In genomic region chr7:105874055-105874454, GRCh38 we compare ENCODE assay signal across 21 cellular contexts. TPM values are rescaled to one million over a fixed set of nuclear protein-coding genes. Genes with fewer than 3 reads are reported as not detected.
A peak's percentile ranks its signal among the peaks of the same experiment; 100 is the strongest.
DNase-seq lines count a peak whose midpoint lies in the region; ATAC-seq and TF ChIP-seq lines count a peak whose summit lies in the region.
"Had no signal": no experiment of that assay in that cellular context is flagged by ENCODE, and none has a peak within 500 bp of the region (broad histone marks: within the 10 kb centered on the region; RNA-seq: fewer than 3 reads in every experiment).

No MANE protein-coding gene starts in this region.

- H3K36me3 Mint-ChIP-seq in activated T-cell treated with anti-CD3 and anti-CD28 coated beads, Interleukin-2, amount 50 U/mL, for 72 hours (ENCODE audit: insufficient read depth in 2 of 2): peaks cover 0 to 3% of the 10 kb centered on the region in 2 donors
- peaks cover 14% of the 10 kb centered on the region in 2 donors for H3K36me3 Mint-ChIP-seq in CD4-positive, alpha-beta memory T cell
- H3K36me3 Mint-ChIP-seq in activated T-helper 17 cell treated with anti-CD3 and anti-CD28 coated beads, Interleukin-2, amount 50 U/mL, for 72 hours (ENCODE audit: low read depth): no peaks in the 10 kb centered on the region

- H3K4me3 Mint-ChIP-seq in activated T-cell treated with anti-CD3 and anti-CD28 coated beads, Interleukin-2, amount 50 U/mL, for 72 hours: peak overlapping the region in 1 of 2 donors; percentile 96
- H3K4me3 Mint-ChIP-seq in CD4-positive, alpha-beta memory T cell: peak overlapping the region in 5 of 8 donors; percentile 17 to 53 (median 39)
- peak overlapping the region; percentile 98 for H3K4me3 Mint-ChIP-seq in activated T-helper 17 cell treated with anti-CD3 and anti-CD28 coated beads, Interleukin-2, amount 50 U/mL, for 72 hours
- H3K4me3 Mint-ChIP-seq: HFFc6 had no signal

- H3K9me3 ChIP-seq in CD4-positive, alpha-beta memory T cell (ENCODE audit: control insufficient read depth in 1 of 2, low read length in 2 of 2): no peaks in the 10 kb centered on the region
- no peaks in the 10 kb centered on the region for H3K9me3 ChIP-seq in heart left ventricle
- H3K9me3 ChIP-seq: Caco-2 had no signal

- no peak for TF ChIP-seq POLR2A in heart left ventricle (IDR thresholded peaks at IDR 0.05)

- H3K4me1 ChIP-seq in CD4-positive, alpha-beta memory T cell (ENCODE audit: insufficient read depth, low read length): peaks cover 38% of the 10 kb centered on the region
- H3K4me1 ChIP-seq in heart left ventricle: peaks cover 0 to 34% (median 10%) of the 10 kb centered on the region in 12 donors

- H3K27me3 Mint-ChIP-seq in activated T-cell treated with anti-CD3 and anti-CD28 coated beads, Interleukin-2, amount 50 U/mL, for 72 hours (ENCODE audit: low read depth): peaks cover 21% of the 10 kb centered on the region
- H3K27me3 Mint-ChIP-seq in CD4-positive, alpha-beta memory T cell: no peaks in the 10 kb centered on the region
- H3K27me3 Mint-ChIP-seq in activated T-helper 17 cell treated with anti-CD3 and anti-CD28 coated beads, Interleukin-2, amount 50 U/mL, for 72 hours: peaks cover 6% of the 10 kb centered on the region

- H3K27ac Mint-ChIP-seq in activated T-cell treated with anti-CD3 and anti-CD28 coated beads, Interleukin-2, amount 50 U/mL, for 72 hours: no peak overlapping the region
- H3K27ac Mint-ChIP-seq in CD4-positive, alpha-beta memory T cell: peak overlapping the region in 1 of 7 donors; percentile 24
- H3K27ac Mint-ChIP-seq in activated T-helper 17 cell treated with anti-CD3 and anti-CD28 coated beads, Interleukin-2, amount 50 U/mL, for 72 hours: peak overlapping the region; percentile 98
- H3K27ac Mint-ChIP-seq: HFFc6 had no signal

- H3K9me3 Mint-ChIP-seq in activated T-cell treated with anti-CD3 and anti-CD28 coated beads, Interleukin-2, amount 50 U/mL, for 72 hours: no peaks in the 10 kb centered on the region
- H3K9me3 Mint-ChIP-seq in CD4-positive, alpha-beta memory T cell: no peaks in the 10 kb centered on the region
- no peaks in the 10 kb centered on the region for H3K9me3 Mint-ChIP-seq in activated T-helper 17 cell treated with anti-CD3 and anti-CD28 coated beads, Interleukin-2, amount 50 U/mL, for 72 hours
- H3K9me3 Mint-ChIP-seq: HFFc6 had no signal

- POLR2A ChIA-PET in CD4-positive, alpha-beta memory T cell (lab: Charles Lee; ENCODE audit: partially characterized antibody): interaction anchor here (1.0 kb wide), 1 partner anchor 25 kb away, joined by 3 read pairs; no protein-coding TSS in a partner anchor

- H3K27me3 ChIP-seq in CD4-positive, alpha-beta memory T cell (ENCODE audit: insufficient read depth, low read length): no peaks in the 10 kb centered on the region
- peaks cover 0 to 3% (median 0%) of the 10 kb centered on the region in 9 donors for H3K27me3 ChIP-seq in heart left ventricle

- no peak overlapping the region for H3K27ac ChIP-seq in CD4-positive, alpha-beta memory T cell (ENCODE audit: low read depth, low read length)
- no peak overlapping the region for H3K27ac ChIP-seq in heart left ventricle
- H3K27ac ChIP-seq: HL-60, KMS-11 had no signal

- H3K4me3 ChIP-seq in CD4-positive, alpha-beta memory T cell (ENCODE audit: low read length in 2 of 2): no peak overlapping the region
- H3K4me3 ChIP-seq in heart left ventricle: no peak overlapping the region

- DNase-seq in activated T-cell treated with anti-CD3 and anti-CD28 coated beads, Interleukin-2, amount 50 U/mL, for 72 hours: peak in 1 of 2 donors; percentile 16
- no peak for DNase-seq in activated T-cell treated with anti-CD3 and anti-CD28 coated beads, Interleukin-2, amount 50 U/mL, for 1 hour
- no peak for DNase-seq in CD4-positive, alpha-beta memory T cell
- no peak for DNase-seq in stimulated activated naive CD8-positive, alpha-beta T cell treated with anti-CD3 and anti-CD28 coated beads, Interleukin-15, Interleukin-2, amounts not matched to agents 100 U/mL and 50 U/mL, for 24 hours
- no peak for DNase-seq in heart left ventricle
- DNase-seq: ACHN, C1 segment of cervical spinal cord, Caco-2, H7, HFFc6, MV-4-11, NCI-H1694 treated with DMSO at 0.1 percent for 48 hours, NCI-H2227 treated with DMSO at 0.1 percent for 48 hours, NCI-H510A treated with DMSO at 0.1 percent for 48 hours, NCI-H774, OCI-M1, SHP77 had no signal

- 90 to 97% (median 93%) methylated on average over 6 of the region's 6 CpGs for WGBS in heart left ventricle, 4 donors

- ATAC-seq in activated T-cell treated with anti-CD3 and anti-CD28 coated beads, Interleukin-2, amount 50 U/mL, for 72 hours (replicated peaks in 1 of 2): peak; percentile 53 to 64
- ATAC-seq in activated T-helper 17 cell treated with anti-CD3 and anti-CD28 coated beads, Interleukin-2, amount 50 U/mL, for 72 hours (replicated peaks): peak; percentile 69
- peak; percentile 68 for ATAC-seq in stimulated activated naive CD8-positive, alpha-beta T cell treated with anti-CD3 and anti-CD28 coated beads, Interleukin-15, Interleukin-2, amounts not matched to agents 100 U/mL and 50 U/mL, for 24 hours
- no peak for ATAC-seq in heart left ventricle
- no peak for ATAC-seq in GM18511 (IDR thresholded peaks at IDR 0.05; ENCODE audit: unreplicated experiment)

- CTCF ChIA-PET in CD4-positive, alpha-beta memory T cell (lab: Charles Lee; ENCODE audit: partially characterized antibody): interaction anchor here (2.3 kb wide), 1 partner anchor 11 kb away, joined by 7 read pairs; no protein-coding TSS in a partner anchor

- peaks cover 56% of the 10 kb centered on the region for H3K4me1 Mint-ChIP-seq in activated T-cell treated with anti-CD3 and anti-CD28 coated beads, Interleukin-2, amount 50 U/mL, for 72 hours (ENCODE audit: low read depth)
- H3K4me1 Mint-ChIP-seq in CD4-positive, alpha-beta memory T cell: peaks cover 35 to 54% (median 45%) of the 10 kb centered on the region in 4 donors
- peaks cover 41% of the 10 kb centered on the region for H3K4me1 Mint-ChIP-seq in activated T-helper 17 cell treated with anti-CD3 and anti-CD28 coated beads, Interleukin-2, amount 50 U/mL, for 72 hours

- no peaks in the 10 kb centered on the region for H3K36me3 ChIP-seq in CD4-positive, alpha-beta memory T cell (ENCODE audit: insufficient read depth, low read length)
- peaks cover 0 to 6% (median 3%) of the 10 kb centered on the region in 9 donors for H3K36me3 ChIP-seq in heart left ventricle

- TF ChIP-seq CTCF in heart left ventricle (IDR thresholded peaks at IDR 0.05): no peak

- intact Hi-C loops in CD4-positive, alpha-beta memory T cell (cut with micrococcal nuclease): no loop called here
- intact Hi-C loops in heart left ventricle (cut with DNase I): loop anchor here (10.0 kb wide), 6 partner anchors 69 to 219 kb away; no protein-coding TSS in a partner anchor

RNA-seq across cellular contexts. Expression of gene ATXN7L1, which starts 2.3 kb away (rescaled TPM):
- 10 to 100 TPM; 11.6 to 12.5 TPM for total RNA-seq in activated T-cell treated with anti-CD3 and anti-CD28 coated beads, Interleukin-2, amount 50 U/mL, for 72 hours
- total RNA-seq in CD4-positive, alpha-beta memory T cell: 10 to 100 TPM; 60.4 to 62.2 TPM
- 10 to 100 TPM in 1 of 2 donors, 1 to 10 TPM in 1; 8.7 to 24.8 TPM for polyA plus RNA-seq in CD4-positive, alpha-beta memory T cell
- 10 to 100 TPM; 12.1 to 24.0 TPM for total RNA-seq in activated T-helper 17 cell treated with anti-CD3 and anti-CD28 coated beads, Interleukin-2, amount 50 U/mL, for 72 hours
- 10 to 100 TPM in 1 of 9 donors, 1 to 10 TPM in 8; 2.3 to 10.6 (median 5.6) TPM for total RNA-seq in heart left ventricle
- 1 to 10 TPM; 2.0 to 2.6 TPM for polyA plus RNA-seq in heart left ventricle

Comparison
In these comparisons a context has a peak if more than half of its experiments do, and no peak if none do; other contexts are left out.
1. ATAC-seq: peak in activated T-cell treated with anti-CD3 and anti-CD28 coated beads, Interleukin-2, amount 50 U/mL, for 72 hours (2 of 2), activated T-helper 17 cell treated with anti-CD3 and anti-CD28 coated beads, Interleukin-2, amount 50 U/mL, for 72 hours (single experiment) and stimulated activated naive CD8-positive, alpha-beta T cell treated with anti-CD3 and anti-CD28 coated beads, Interleukin-15, Interleukin-2, amounts not matched to agents 100 U/mL and 50 U/mL, for 24 hours (single experiment); none in heart left ventricle (0 of 4) and GM18511 (single experiment).